ENCODE assay signal across 1 cellular context in the genomic region with DNA sequence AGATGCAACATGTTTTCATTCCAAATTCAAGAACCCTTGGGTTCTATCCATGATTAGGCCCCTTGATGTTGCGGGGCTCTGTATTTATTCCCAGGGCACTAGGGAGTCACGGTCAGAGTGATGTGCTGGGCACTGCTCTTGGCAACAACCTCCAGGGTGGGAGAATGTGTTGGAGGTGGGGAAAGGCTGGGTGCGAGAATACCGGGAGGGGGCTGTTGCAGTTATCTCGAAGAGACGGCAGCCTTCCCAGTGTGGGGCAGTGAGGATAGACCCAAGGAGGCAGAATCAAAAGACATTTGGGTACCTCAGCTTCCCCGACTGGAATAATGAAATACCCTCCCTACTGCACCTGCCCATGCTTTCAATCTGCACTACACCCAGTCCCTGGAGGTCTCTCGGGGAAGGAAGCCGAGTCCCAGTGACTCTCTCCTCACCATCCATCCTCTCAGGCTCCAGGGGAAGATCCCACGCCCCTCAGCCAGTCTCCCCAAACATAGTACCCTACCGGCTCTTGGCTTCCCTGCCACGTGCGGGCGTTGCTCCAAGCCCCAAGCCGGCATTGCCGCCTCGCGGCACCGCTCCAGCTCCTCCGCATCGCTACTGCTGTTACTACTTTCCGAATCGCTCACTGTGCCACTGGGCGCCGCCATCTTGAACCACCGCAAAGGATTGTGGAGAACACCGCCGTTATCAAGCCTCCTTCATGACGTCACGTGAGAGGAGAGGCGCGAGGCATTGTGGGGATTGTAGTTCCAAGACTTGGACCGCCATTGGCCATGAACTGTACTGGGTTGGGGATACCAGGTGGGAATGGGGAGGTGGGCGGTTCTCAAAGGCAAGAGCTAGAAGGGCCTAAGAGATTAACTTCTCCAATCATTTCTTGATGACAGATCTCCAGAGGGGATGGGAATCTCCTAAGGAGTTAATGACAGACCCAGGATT.
TF ChIP-seq lines count a peak whose summit lies in the region.

A gene with protein sequence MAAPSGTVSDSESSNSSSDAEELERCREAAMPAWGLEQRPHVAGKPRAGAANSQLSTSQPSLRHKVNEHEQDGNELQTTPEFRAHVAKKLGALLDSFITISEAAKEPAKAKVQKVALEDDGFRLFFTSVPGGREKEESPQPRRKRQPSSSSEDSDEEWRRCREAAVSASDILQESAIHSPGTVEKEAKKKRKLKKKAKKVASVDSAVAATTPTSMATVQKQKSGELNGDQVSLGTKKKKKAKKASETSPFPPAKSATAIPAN (minus strand): TSS at position 663 of the 942 bp plus-strand sequence. CDS start 13 bp downstream, at position 650.

TF ChIP-seq in H1, 55 proteins besides CTCF, POLR2A, EP300 and RAD21 (continues in another document):
- TF ChIP-seq SIRT6 (IDR thresholded peaks at IDR 0.05; ENCODE audit: low read length) (no peak), SP4 (IDR thresholded peaks at IDR 0.05; ENCODE audit: low read length) (no peak), MAFK (IDR thresholded peaks at IDR 0.05; ENCODE audit: low read depth, low read length) (no peak), SIX5 (IDR thresholded peaks at IDR 0.05; ENCODE audit: low read depth, low read length) (peak; percentile 87), POLR2AphosphoS5 (IDR thresholded peaks at IDR 0.05; ENCODE audit: low read depth, low read length) (peak; percentile 88; the same call in 1 of the 2 replicates), TEAD4 (IDR thresholded peaks at IDR 0.05; ENCODE audit: low read depth, low read length) (no peak), CHD1 (IDR thresholded peaks at IDR 0.05; ENCODE audit: low read depth, low read length) (no peak), JUN (IDR thresholded peaks at IDR 0.05; ENCODE audit: low read depth, low read length) (no peak), KDM1A (IDR thresholded peaks at IDR 0.05; ENCODE audit: borderline replicate concordance, low read length) (no peak), RBBP5 (IDR thresholded peaks at IDR 0.05; ENCODE audit: borderline replicate concordance, low read depth, low read length) (peak; percentile 80; the same call in 1 of the 2 replicates), HDAC2 (IDR thresholded peaks at IDR 0.05; ENCODE audit: borderline replicate concordance in 1 of 2, low read depth in 2 of 2, low read length in 2 of 2) (0 out of 4 replicates have a peak, but pooled peaks of 1 of the 2 experiments have one; percentile 77), SAP30 (IDR thresholded peaks at IDR 0.05; ENCODE audit: insufficient read depth, insufficient replicate concordance, low read length) (peak; percentile 59), EZH2 (IDR thresholded peaks at IDR 0.05; ENCODE audit: low read depth, low read length, severe bottlenecking) (no peak), TAF1 (IDR thresholded peaks at IDR 0.05; ENCODE audit: low read depth, low read length) (peak; percentile 89), JUND (IDR thresholded peaks at IDR 0.05; ENCODE audit: low read length) (peak; percentile 49; the same call in 1 of the 2 replicates), YY1 (IDR thresholded peaks at IDR 0.05; ENCODE audit: low read depth, low read length) (peak; percentile 100), ASH2L (IDR thresholded peaks at IDR 0.05; ENCODE audit: low read length) (peak; percentile 88), RXRA (IDR thresholded peaks at IDR 0.05; ENCODE audit: insufficient read depth, low read depth, low read length) (no peak), ZNF274 (IDR thresholded peaks at IDR 0.05; ENCODE audit: borderline replicate concordance, extremely low read depth, low read length) (no peak), CBX5 (IDR thresholded peaks at IDR 0.05; ENCODE audit: low read depth, low read length) (no peak), CEBPB (IDR thresholded peaks at IDR 0.05; ENCODE audit: low read depth, low read length) (no peak), FOSL1 (IDR thresholded peaks at IDR 0.05; ENCODE audit: insufficient read depth, low read depth, low read length) (no peak), TAF7 (optimal IDR thresholded peaks at IDR 0.05; ENCODE audit: borderline replicate concordance, low read depth, low read length) (peak; percentile 89), CTBP2 (IDR thresholded peaks at IDR 0.05; ENCODE audit: borderline replicate concordance, insufficient read depth, insufficient read length, low read length) (no peak), EGR1 (IDR thresholded peaks at IDR 0.05; ENCODE audit: borderline replicate concordance, low read depth, low read length) (no peak), SP2 (IDR thresholded peaks at IDR 0.05; ENCODE audit: low read length) (no peak), CBX8 (IDR thresholded peaks at IDR 0.05; ENCODE audit: borderline replicate concordance, low read depth, low read length) (no peak), BACH1 (IDR thresholded peaks at IDR 0.05; ENCODE audit: low read length) (no peak), CREB1 (IDR thresholded peaks at IDR 0.05) (peak; percentile 95), RNF2 (IDR thresholded peaks at IDR 0.05; ENCODE audit: borderline replicate concordance, low read depth, low read length, missing control alignments, poor library complexity, severe bottlenecking) (no peak), SIN3A (conservative IDR thresholded peaks at IDR 0.05 in 1 of 2, IDR thresholded peaks at IDR 0.05 in 1 of 2; ENCODE audit: low read depth in 1 of 2, low read length in 2 of 2) (peak; percentile 55 to 76; a peak in 1 of 4 replicates), GABPA (IDR thresholded peaks at IDR 0.05; ENCODE audit: borderline replicate concordance, insufficient read depth, low read length) (no peak), SRF (IDR thresholded peaks at IDR 0.05; ENCODE audit: low read depth, low read length) (no peak), CHD2 (IDR thresholded peaks at IDR 0.05; ENCODE audit: low read length) (no peak), RFX5 (IDR thresholded peaks at IDR 0.05; ENCODE audit: borderline replicate concordance, low read depth, low read length) (no peak), SP1 (IDR thresholded peaks at IDR 0.05; ENCODE audit: low read depth, low read length) (no peak), TBP (IDR thresholded peaks at IDR 0.05; ENCODE audit: low read depth, low read length) (peak; percentile 94), TCF12 (IDR thresholded peaks at IDR 0.05; ENCODE audit: low read depth, low read length) (no peak), KDM5A (IDR thresholded peaks at IDR 0.05; ENCODE audit: low read length) (peak; percentile 99), GTF2F1 (IDR thresholded peaks at IDR 0.05; ENCODE audit: borderline replicate concordance, low read depth, low read length) (no peak), POU5F1 (IDR thresholded peaks at IDR 0.05; ENCODE audit: low read depth, low read length) (no peak), NRF1 (IDR thresholded peaks at IDR 0.05; ENCODE audit: low read depth, low read length) (no peak), BCL11A (IDR thresholded peaks at IDR 0.05; ENCODE audit: low read depth in 2 of 2, low read length in 2 of 2) (no peak), NANOG (IDR thresholded peaks at IDR 0.05; ENCODE audit: insufficient read depth, low read depth, low read length, poor library complexity, severe bottlenecking) (no peak)
- TF ChIP-seq, protein P1, sequence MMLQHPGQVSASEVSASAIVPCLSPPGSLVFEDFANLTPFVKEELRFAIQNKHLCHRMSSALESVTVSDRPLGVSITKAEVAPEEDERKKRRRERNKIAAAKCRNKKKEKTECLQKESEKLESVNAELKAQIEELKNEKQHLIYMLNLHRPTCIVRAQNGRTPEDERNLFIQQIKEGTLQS (IDR thresholded peaks at IDR 0.05; ENCODE audit: insufficient read depth, low read depth, low read length) = 0 out of 2 replicates have a peak, but pooled peaks have one; percentile 26
- TF ChIP-seq, protein P2, sequence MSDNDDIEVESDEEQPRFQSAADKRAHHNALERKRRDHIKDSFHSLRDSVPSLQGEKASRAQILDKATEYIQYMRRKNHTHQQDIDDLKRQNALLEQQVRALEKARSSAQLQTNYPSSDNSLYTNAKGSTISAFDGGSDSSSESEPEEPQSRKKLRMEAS (IDR thresholded peaks at IDR 0.05) = peak; percentile 62
- TF ChIP-seq, protein P3, sequence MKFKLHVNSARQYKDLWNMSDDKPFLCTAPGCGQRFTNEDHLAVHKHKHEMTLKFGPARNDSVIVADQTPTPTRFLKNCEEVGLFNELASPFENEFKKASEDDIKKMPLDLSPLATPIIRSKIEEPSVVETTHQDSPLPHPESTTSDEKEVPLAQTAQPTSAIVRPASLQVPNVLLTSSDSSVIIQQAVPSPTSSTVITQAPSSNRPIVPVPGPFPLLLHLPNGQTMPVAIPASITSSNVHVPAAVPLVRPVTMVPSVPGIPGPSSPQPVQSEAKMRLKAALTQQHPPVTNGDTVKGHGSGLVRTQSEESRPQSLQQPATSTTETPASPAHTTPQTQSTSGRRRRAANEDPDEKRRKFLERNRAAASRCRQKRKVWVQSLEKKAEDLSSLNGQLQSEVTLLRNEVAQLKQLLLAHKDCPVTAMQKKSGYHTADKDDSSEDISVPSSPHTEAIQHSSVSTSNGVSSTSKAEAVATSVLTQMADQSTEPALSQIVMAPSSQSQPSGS (IDR thresholded peaks at IDR 0.05; ENCODE audit: low read length) = peak; percentile 41; the same call in 1 of the 2 replicates
- TF ChIP-seq, protein P4, sequence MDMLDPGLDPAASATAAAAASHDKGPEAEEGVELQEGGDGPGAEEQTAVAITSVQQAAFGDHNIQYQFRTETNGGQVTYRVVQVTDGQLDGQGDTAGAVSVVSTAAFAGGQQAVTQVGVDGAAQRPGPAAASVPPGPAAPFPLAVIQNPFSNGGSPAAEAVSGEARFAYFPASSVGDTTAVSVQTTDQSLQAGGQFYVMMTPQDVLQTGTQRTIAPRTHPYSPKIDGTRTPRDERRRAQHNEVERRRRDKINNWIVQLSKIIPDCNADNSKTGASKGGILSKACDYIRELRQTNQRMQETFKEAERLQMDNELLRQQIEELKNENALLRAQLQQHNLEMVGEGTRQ (IDR thresholded peaks at IDR 0.05; ENCODE audit: low read length) = peak; percentile 81
- TF ChIP-seq, protein P5, sequence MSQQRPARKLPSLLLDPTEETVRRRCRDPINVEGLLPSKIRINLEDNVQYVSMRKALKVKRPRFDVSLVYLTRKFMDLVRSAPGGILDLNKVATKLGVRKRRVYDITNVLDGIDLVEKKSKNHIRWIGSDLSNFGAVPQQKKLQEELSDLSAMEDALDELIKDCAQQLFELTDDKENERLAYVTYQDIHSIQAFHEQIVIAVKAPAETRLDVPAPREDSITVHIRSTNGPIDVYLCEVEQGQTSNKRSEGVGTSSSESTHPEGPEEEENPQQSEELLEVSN (IDR thresholded peaks at IDR 0.05) = no peak
- TF ChIP-seq, protein P6, sequence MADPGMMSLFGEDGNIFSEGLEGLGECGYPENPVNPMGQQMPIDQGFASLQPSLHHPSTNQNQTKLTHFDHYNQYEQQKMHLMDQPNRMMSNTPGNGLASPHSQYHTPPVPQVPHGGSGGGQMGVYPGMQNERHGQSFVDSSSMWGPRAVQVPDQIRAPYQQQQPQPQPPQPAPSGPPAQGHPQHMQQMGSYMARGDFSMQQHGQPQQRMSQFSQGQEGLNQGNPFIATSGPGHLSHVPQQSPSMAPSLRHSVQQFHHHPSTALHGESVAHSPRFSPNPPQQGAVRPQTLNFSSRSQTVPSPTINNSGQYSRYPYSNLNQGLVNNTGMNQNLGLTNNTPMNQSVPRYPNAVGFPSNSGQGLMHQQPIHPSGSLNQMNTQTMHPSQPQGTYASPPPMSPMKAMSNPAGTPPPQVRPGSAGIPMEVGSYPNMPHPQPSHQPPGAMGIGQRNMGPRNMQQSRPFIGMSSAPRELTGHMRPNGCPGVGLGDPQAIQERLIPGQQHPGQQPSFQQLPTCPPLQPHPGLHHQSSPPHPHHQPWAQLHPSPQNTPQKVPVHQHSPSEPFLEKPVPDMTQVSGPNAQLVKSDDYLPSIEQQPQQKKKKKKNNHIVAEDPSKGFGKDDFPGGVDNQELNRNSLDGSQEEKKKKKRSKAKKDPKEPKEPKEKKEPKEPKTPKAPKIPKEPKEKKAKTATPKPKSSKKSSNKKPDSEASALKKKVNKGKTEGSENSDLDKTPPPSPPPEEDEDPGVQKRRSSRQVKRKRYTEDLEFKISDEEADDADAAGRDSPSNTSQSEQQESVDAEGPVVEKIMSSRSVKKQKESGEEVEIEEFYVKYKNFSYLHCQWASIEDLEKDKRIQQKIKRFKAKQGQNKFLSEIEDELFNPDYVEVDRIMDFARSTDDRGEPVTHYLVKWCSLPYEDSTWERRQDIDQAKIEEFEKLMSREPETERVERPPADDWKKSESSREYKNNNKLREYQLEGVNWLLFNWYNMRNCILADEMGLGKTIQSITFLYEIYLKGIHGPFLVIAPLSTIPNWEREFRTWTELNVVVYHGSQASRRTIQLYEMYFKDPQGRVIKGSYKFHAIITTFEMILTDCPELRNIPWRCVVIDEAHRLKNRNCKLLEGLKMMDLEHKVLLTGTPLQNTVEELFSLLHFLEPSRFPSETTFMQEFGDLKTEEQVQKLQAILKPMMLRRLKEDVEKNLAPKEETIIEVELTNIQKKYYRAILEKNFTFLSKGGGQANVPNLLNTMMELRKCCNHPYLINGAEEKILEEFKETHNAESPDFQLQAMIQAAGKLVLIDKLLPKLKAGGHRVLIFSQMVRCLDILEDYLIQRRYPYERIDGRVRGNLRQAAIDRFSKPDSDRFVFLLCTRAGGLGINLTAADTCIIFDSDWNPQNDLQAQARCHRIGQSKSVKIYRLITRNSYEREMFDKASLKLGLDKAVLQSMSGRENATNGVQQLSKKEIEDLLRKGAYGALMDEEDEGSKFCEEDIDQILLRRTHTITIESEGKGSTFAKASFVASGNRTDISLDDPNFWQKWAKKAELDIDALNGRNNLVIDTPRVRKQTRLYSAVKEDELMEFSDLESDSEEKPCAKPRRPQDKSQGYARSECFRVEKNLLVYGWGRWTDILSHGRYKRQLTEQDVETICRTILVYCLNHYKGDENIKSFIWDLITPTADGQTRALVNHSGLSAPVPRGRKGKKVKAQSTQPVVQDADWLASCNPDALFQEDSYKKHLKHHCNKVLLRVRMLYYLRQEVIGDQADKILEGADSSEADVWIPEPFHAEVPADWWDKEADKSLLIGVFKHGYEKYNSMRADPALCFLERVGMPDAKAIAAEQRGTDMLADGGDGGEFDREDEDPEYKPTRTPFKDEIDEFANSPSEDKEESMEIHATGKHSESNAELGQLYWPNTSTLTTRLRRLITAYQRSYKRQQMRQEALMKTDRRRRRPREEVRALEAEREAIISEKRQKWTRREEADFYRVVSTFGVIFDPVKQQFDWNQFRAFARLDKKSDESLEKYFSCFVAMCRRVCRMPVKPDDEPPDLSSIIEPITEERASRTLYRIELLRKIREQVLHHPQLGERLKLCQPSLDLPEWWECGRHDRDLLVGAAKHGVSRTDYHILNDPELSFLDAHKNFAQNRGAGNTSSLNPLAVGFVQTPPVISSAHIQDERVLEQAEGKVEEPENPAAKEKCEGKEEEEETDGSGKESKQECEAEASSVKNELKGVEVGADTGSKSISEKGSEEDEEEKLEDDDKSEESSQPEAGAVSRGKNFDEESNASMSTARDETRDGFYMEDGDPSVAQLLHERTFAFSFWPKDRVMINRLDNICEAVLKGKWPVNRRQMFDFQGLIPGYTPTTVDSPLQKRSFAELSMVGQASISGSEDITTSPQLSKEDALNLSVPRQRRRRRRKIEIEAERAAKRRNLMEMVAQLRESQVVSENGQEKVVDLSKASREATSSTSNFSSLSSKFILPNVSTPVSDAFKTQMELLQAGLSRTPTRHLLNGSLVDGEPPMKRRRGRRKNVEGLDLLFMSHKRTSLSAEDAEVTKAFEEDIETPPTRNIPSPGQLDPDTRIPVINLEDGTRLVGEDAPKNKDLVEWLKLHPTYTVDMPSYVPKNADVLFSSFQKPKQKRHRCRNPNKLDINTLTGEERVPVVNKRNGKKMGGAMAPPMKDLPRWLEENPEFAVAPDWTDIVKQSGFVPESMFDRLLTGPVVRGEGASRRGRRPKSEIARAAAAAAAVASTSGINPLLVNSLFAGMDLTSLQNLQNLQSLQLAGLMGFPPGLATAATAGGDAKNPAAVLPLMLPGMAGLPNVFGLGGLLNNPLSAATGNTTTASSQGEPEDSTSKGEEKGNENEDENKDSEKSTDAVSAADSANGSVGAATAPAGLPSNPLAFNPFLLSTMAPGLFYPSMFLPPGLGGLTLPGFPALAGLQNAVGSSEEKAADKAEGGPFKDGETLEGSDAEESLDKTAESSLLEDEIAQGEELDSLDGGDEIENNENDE (IDR thresholded peaks at IDR 0.05; ENCODE audit: insufficient replicate concordance, low read length) = no peak
